In the genomic region with DNA sequence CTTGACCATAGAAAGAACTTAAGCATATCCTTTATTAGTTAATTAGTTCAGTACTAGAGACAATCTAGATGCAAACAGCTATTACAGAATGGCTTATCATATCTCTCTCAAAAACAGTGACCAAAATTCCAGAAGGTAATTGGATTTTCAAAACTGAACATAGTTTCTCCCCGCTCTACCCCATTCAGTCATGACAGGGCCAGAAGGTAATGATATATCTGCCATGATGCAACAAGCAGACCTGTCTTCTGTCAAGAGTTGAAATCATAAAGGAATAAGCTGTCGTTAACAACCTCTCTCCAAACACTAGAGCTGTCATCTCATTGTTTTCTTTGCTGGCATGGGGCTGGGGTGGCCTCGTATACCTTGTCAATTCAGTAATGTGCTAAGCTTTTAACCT, we compare ENCODE assay signal across 17 cellular contexts.
"Had no signal": no experiment of that assay in that cellular context is flagged by ENCODE, and none has a peak within 500 bp of the region (broad histone marks: within the 10 kb centered on the region; RNA-seq: fewer than 3 reads in every experiment).

No MANE protein-coding gene starts in this region.

- H3K9me3 ChIP-seq: adrenal gland, colonic mucosa, esophagus squamous epithelium, heart left ventricle, left lung, psoas muscle, right lobe of liver, transverse colon had no signal

- H3K36me3 ChIP-seq: adrenal gland, colonic mucosa, esophagus squamous epithelium, heart left ventricle, left lung, right lobe of liver, transverse colon had no signal

- H3K4me1 ChIP-seq: adrenal gland, colonic mucosa, esophagus squamous epithelium, heart left ventricle, left lung, psoas muscle, right lobe of liver, transverse colon had no signal

- H3K4me3 ChIP-seq: adrenal gland, colonic mucosa, esophagus squamous epithelium, heart left ventricle, left lung, psoas muscle, right lobe of liver, transverse colon had no signal

- ATAC-seq: heart left ventricle, left lung, psoas muscle, right lobe of liver had no signal

- DNase-seq: activated CD4-positive, alpha-beta T cell treated with anti-CD3 and anti-CD28 coated beads, Interleukin-2, amount 50 U/mL, for 1 hour; activated CD4-positive, CD25-positive, alpha-beta regulatory T cell; activated naive CD4-positive, alpha-beta T cell treated with anti-CD3 and anti-CD28 coated beads, Interleukin-2, amount 50 U/mL, for 16 hours; activated T-cell treated with anti-CD3 and anti-CD28 coated beads for 4 hours; adrenal gland; colonic mucosa; esophagus squamous epithelium; foreskin fibroblast; heart left ventricle; islet precursor cell; left lung; psoas muscle; right lobe of liver; stimulated activated CD4-positive, alpha-beta T cell treated with anti-CD3 and anti-CD28 coated beads, Interleukin-1b, Interleukin-23, amount 100 ng/mL, for 48 hours; stimulated activated naive CD4-positive, alpha-beta T cell; substantia nigra; transverse colon had no signal

- H3K27ac ChIP-seq: adrenal gland, colonic mucosa, esophagus squamous epithelium, heart left ventricle, left lung, psoas muscle, right lobe of liver, transverse colon had no signal

- H3K27me3 ChIP-seq: adrenal gland, colonic mucosa, esophagus squamous epithelium, heart left ventricle, left lung, right lobe of liver, transverse colon had no signal
